ENCODE assay signal across 16 cellular contexts in genomic region chr16:48112603-48113400, GRCh38. TPM values are rescaled to one million over a fixed set of nuclear protein-coding genes. Genes with fewer than 3 reads are reported as not detected.
DNase-seq lines count a peak whose midpoint lies in the region; ATAC-seq and TF ChIP-seq lines count a peak whose summit lies in the region.
"Had no signal": no experiment of that assay in that cellular context is flagged by ENCODE, and none has a peak within 500 bp of the region (broad histone marks: within the 10 kb centered on the region; RNA-seq: fewer than 3 reads in every experiment).

No MANE protein-coding gene starts in this region.

- intact Hi-C loops in Right ventricle myocardium inferior (cut with DNase I) (no loop called here), cardiac septum (cut with DNase I) (no loop called here), testis (cut with DNase I; ENCODE audit: low total_unique reads) (no loop called here)
- intact Hi-C loops in CD8-positive, alpha-beta T cell (cut with DNase I, micrococcal nuclease): no loop called here

- no peak for TF ChIP-seq CTCF in testis (IDR thresholded peaks at IDR 0.05)
- TF ChIP-seq CTCF in CD8-positive, alpha-beta T cell (IDR thresholded peaks at IDR 0.05): no peak

- no peak overlapping the region for H3K4me3 ChIP-seq in testis
- no peak overlapping the region for H3K4me3 ChIP-seq in CD8-positive, alpha-beta T cell (ENCODE audit: low read depth, low read length)
- H3K4me3 ChIP-seq: A549 had no signal

- CTCF ChIA-PET in CD8-positive, alpha-beta T cell (lab: Charles Lee): interaction anchor here (1.9 kb wide), 1 partner anchor 971 kb away, joined by 8 read pairs; no protein-coding TSS in a partner anchor

- no peak for TF ChIP-seq POLR2A in testis (IDR thresholded peaks at IDR 0.05)

- H3K27me3 Mint-ChIP-seq in central memory CD8-positive, alpha-beta T cell: peaks cover 12% of the 10 kb centered on the region
- H3K27me3 Mint-ChIP-seq in CD8-positive, alpha-beta T cell (ENCODE audit: low read depth): peaks cover 4% of the 10 kb centered on the region

- POLR2A ChIA-PET in CD8-positive, alpha-beta T cell (lab: Charles Lee): no interaction called here

- ATAC-seq in Right ventricle myocardium inferior (peak; percentile 77), GM18870 (IDR thresholded peaks at IDR 0.05; ENCODE audit: unreplicated experiment) (no peak)
- ATAC-seq in central memory CD8-positive, alpha-beta T cell (replicated peaks; ENCODE audit: extremely low read depth, poor library complexity, severe bottlenecking): no peak
- no peak for ATAC-seq in CD8-positive, alpha-beta T cell
- ATAC-seq: A549 had no signal

- 53 to 66% methylated on average over 9 of the region's 9 CpGs for whole genome bisulfite sequencing in testis, 2 donors

- DNase-seq in Right ventricle myocardium inferior (ENCODE audit: missing footprints): no peak
- no peak for DNase-seq in cardiac septum (ENCODE audit: low spot score)
- no peak for DNase-seq in central memory CD8-positive, alpha-beta T cell (ENCODE audit: low spot score in 2 of 2)
- DNase-seq in myocyte (ENCODE audit: low read depth): peak; percentile 88
- DNase-seq in testis: peak; percentile 85
- no peak for DNase-seq in CD8-positive, alpha-beta T cell
- no peak for DNase-seq in mesenteric fat pad (ENCODE audit: low spot score)
- DNase-seq: EL, HFFc6, NCI-H187, NCI-H446, SHP77 had no signal

- peaks cover 3% of the 10 kb centered on the region for H3K4me1 ChIP-seq in testis
- no peaks in the 10 kb centered on the region for H3K4me1 ChIP-seq in CD8-positive, alpha-beta T cell (ENCODE audit: insufficient read depth, low read length)

- no peaks in the 10 kb centered on the region for H3K36me3 ChIP-seq in testis (ENCODE audit: low read depth, missing control alignments)
- H3K36me3 ChIP-seq in CD8-positive, alpha-beta T cell (ENCODE audit: insufficient read depth, low read length): no peaks in the 10 kb centered on the region

- peak overlapping the region; percentile 56 for H3K27ac Mint-ChIP-seq in central memory CD8-positive, alpha-beta T cell (ENCODE audit: low read depth)
- H3K27ac Mint-ChIP-seq in CD8-positive, alpha-beta T cell: no peak overlapping the region
- H3K27ac Mint-ChIP-seq: HFFc6 had no signal

- no peaks in the 10 kb centered on the region for H3K27me3 ChIP-seq in testis
- no peaks in the 10 kb centered on the region for H3K27me3 ChIP-seq in CD8-positive, alpha-beta T cell (ENCODE audit: insufficient read depth, low read length)

- no peaks in the 10 kb centered on the region for H3K9me3 Mint-ChIP-seq in central memory CD8-positive, alpha-beta T cell
- H3K9me3 Mint-ChIP-seq in CD8-positive, alpha-beta T cell: no peaks in the 10 kb centered on the region
- H3K9me3 Mint-ChIP-seq: CD14-positive monocyte, HFFc6 had no signal

- H3K4me1 Mint-ChIP-seq in central memory CD8-positive, alpha-beta T cell: no peaks in the 10 kb centered on the region
- H3K4me1 Mint-ChIP-seq in CD8-positive, alpha-beta T cell (ENCODE audit: low read depth): no peaks in the 10 kb centered on the region

- no peak overlapping the region for H3K4me3 Mint-ChIP-seq in central memory CD8-positive, alpha-beta T cell
- H3K4me3 Mint-ChIP-seq in CD8-positive, alpha-beta T cell: no peak overlapping the region
- H3K4me3 Mint-ChIP-seq: CD14-positive monocyte, HFFc6 had no signal

- no peaks in the 10 kb centered on the region for H3K9me3 ChIP-seq in testis
- no peaks in the 10 kb centered on the region for H3K9me3 ChIP-seq in CD8-positive, alpha-beta T cell (ENCODE audit: low read length)
- H3K9me3 ChIP-seq: A549 had no signal

- no peaks in the 10 kb centered on the region for H3K36me3 Mint-ChIP-seq in central memory CD8-positive, alpha-beta T cell (ENCODE audit: insufficient read depth)
- H3K36me3 Mint-ChIP-seq in CD8-positive, alpha-beta T cell: no peaks in the 10 kb centered on the region
- H3K36me3 Mint-ChIP-seq: CD14-positive monocyte had no signal

- no peak overlapping the region for H3K27ac ChIP-seq in testis
- H3K27ac ChIP-seq in CD8-positive, alpha-beta T cell (ENCODE audit: low read depth, low read length): no peak overlapping the region
- H3K27ac ChIP-seq: HL-60 had no signal

RNA-seq across cellular contexts. Expression of gene ABCC12, which starts 43.0 kb away (rescaled TPM):
- 0.14 TPM for total RNA-seq in Right ventricle myocardium inferior
- not detected for total RNA-seq in cardiac septum
- total RNA-seq in myocyte: 0.05 TPM in 1 of 2 replicates, not detected in the other
- polyA plus RNA-seq in myocyte (2012): not detected
- 10 to 100 TPM; 14.2 to 18.3 TPM for total RNA-seq in testis
- polyA plus RNA-seq in testis (ENCODE audit: insufficient read depth, low read depth, low replicate concordance): 24.6 TPM
- not detected for total RNA-seq in CD8-positive, alpha-beta T cell
- total RNA-seq in mesenteric fat pad: not detected
- total RNA-seq: HFFc6 had no signal
- polyA plus RNA-seq: CD14-positive monocyte had no signal

Comparison
In these comparisons a context has a peak if more than half of its experiments do, and no peak if none do; other contexts are left out.
1. DNase-seq: peak in myocyte (single experiment) and testis (single experiment); none in Right ventricle myocardium inferior (single experiment), cardiac septum (single experiment), central memory CD8-positive, alpha-beta T cell (0 of 2), CD8-positive, alpha-beta T cell (0 of 7) and mesenteric fat pad (single experiment).
2. RNA of gene ABCC12, which starts 43.0 kb away (total RNA-seq): 14.2 to 18.3 TPM in testis; 0.14 TPM in Right ventricle myocardium inferior (single experiment), not detected in cardiac septum (single experiment), 0.05 TPM in myocyte, not detected in CD8-positive, alpha-beta T cell and not detected in mesenteric fat pad (single experiment); every median in the first group is over 10 times any median in the second.